ENCODE assay signal across 10 cellular contexts in the genomic region with DNA sequence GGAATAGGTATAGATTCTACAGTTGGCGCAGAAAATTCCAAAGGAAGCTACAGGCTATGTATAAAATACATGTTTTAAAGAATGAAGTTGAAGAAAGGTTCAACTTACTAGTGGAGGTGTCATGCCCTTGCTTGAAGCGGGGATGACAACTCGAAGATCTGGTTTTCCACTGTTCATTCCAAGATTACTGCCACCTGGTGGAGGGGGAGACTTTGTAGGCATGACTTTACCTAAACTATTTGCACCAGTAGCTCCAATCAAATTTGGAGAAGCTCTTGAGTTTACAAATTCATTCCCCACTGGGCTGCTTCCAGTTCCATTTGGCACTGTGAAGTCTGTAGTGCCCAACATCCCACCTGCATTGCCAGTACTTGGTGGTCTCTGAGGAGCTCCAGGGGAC.
DNase-seq lines count a peak whose midpoint lies in the region; ATAC-seq and TF ChIP-seq lines count a peak whose summit lies in the region.
"Had no signal": no experiment of that assay in that cellular context is flagged by ENCODE, and none has a peak within 500 bp of the region (broad histone marks: within the 10 kb centered on the region; RNA-seq: fewer than 3 reads in every experiment).

No MANE protein-coding gene starts in this region.

- H3K36me3 ChIP-seq in BE2C (no peaks in the 10 kb centered on the region), left ventricle myocardium inferior (no peaks in the 10 kb centered on the region), suprapubic skin (no peaks in the 10 kb centered on the region)

- TF ChIP-seq POLR2A in suprapubic skin (IDR thresholded peaks at IDR 0.05), result no peak

- peak; percentile 55 for TF ChIP-seq CTCF in BE2C (IDR thresholded peaks at IDR 0.05; ENCODE audit: low read depth, low read length)
- TF ChIP-seq CTCF in GM13976 (IDR thresholded peaks at IDR 0.05; ENCODE audit: borderline replicate concordance, control extremely low read depth, extremely low read depth, insufficient read depth, missing control alignments), result peak; percentile 30
- peak; percentile 15 for TF ChIP-seq CTCF in foreskin fibroblast (IDR thresholded peaks at IDR 0.05; ENCODE audit: low read depth, low read length)
- TF ChIP-seq CTCF in left ventricle myocardium inferior (IDR thresholded peaks at IDR 0.05; ENCODE audit: borderline replicate concordance), result no peak
- no peak for TF ChIP-seq CTCF in suprapubic skin (IDR thresholded peaks at IDR 0.05)

- no peaks in the 10 kb centered on the region for H3K4me1 ChIP-seq in BE2C
- H3K4me1 ChIP-seq in left ventricle myocardium inferior, result no peaks in the 10 kb centered on the region
- no peaks in the 10 kb centered on the region for H3K4me1 ChIP-seq in suprapubic skin

- H3K27me3 ChIP-seq in BE2C (peaks cover 3% of the 10 kb centered on the region; the same call in 1 of the 2 replicates), left ventricle myocardium inferior (ENCODE audit: low read depth) (peaks cover 8% of the 10 kb centered on the region), suprapubic skin (no peaks in the 10 kb centered on the region)

- H3K9me3 ChIP-seq in BE2C (no peaks in the 10 kb centered on the region), left ventricle myocardium inferior (replicated peaks) (no peaks in the 10 kb centered on the region), suprapubic skin (no peaks in the 10 kb centered on the region)

- TF ChIP-seq EP300 in suprapubic skin (IDR thresholded peaks at IDR 0.05), result no peak

- H3K27ac ChIP-seq in left ventricle myocardium inferior (replicated peaks) (no peak overlapping the region), suprapubic skin (no peak overlapping the region)
- H3K27ac ChIP-seq: SK-N-MC had no signal

- H3K4me3 ChIP-seq in BE2C (ENCODE audit: low read depth, low read length) (no peak overlapping the region), foreskin fibroblast (ENCODE audit: low read depth in 1 of 2, low read length in 2 of 2) (no peak overlapping the region), left ventricle myocardium inferior (no peak overlapping the region), suprapubic skin (no peak overlapping the region)
- H3K4me3 ChIP-seq: SK-N-MC had no signal

- in situ Hi-C loops in GM13976 (cut with MboI; ENCODE audit: low sequenced_read_pairs, unreplicated experiment), result no loop called here

- intact Hi-C loops in left ventricle myocardium inferior (cut with micrococcal nuclease), result no loop called here
- intact Hi-C loops in head of caudate nucleus (cut with DNase I), result no loop called here

- WGBS in suprapubic skin, result 72% methylated on average over 3 of the region's 3 CpGs

- ATAC-seq in GM21576 (IDR thresholded peaks at IDR 0.05; ENCODE audit: unreplicated experiment), result no peak

- peak; percentile 43 for DNase-seq in BE2C
- peak; percentile 9 for DNase-seq in GM13976 (ENCODE audit: low spot score)
- DNase-seq in OCI-M1 (lab: John Stamatoyannopoulos, UW), result peak; percentile 52
- peak; percentile 1 to 14 for DNase-seq in foreskin fibroblast
- DNase-seq in left ventricle myocardium inferior, result no peak
- no peak for DNase-seq in head of caudate nucleus
- DNase-seq in suprapubic skin (ENCODE audit: low spot score in 2 of 2), result no peak
- DNase-seq: stimulated activated CD4-positive, alpha-beta T cell treated with anti-CD3 and anti-CD28 coated beads, Interleukin-2, amount 100 ng/mL, for 48 hours had no signal

Comparison
In these comparisons a context has a peak if more than half of its experiments do, and no peak if none do; other contexts are left out.
1. DNase-seq: peak in BE2C (single experiment), GM13976 (single experiment), OCI-M1 (single experiment) and foreskin fibroblast (2 of 2); none in left ventricle myocardium inferior (single experiment), head of caudate nucleus (0 of 42) and suprapubic skin (0 of 2).
2. CTCF ChIP-seq: peak in BE2C (single experiment), GM13976 (single experiment) and foreskin fibroblast (single experiment); none in left ventricle myocardium inferior (single experiment) and suprapubic skin (0 of 2).